ENCODE assay signal across 8 cellular contexts in genomic region chr17:78127240-78127887, GRCh38. TPM values are rescaled to one million over a fixed set of nuclear protein-coding genes. Genes with fewer than 3 reads are reported as not detected.
A peak's percentile ranks its signal among the peaks of the same experiment; 100 is the strongest.
DNase-seq lines count a peak whose midpoint lies in the region; ATAC-seq, FAIRE-seq and TF ChIP-seq lines count a peak whose summit lies in the region.

No MANE protein-coding gene starts in this region.

- H3K4me1 ChIP-seq in ES-I3 (ENCODE audit: insufficient read depth, low read length), result peaks cover 29% of the 10 kb centered on the region; the same call in 1 of the 2 replicates
- peaks cover 40% of the 10 kb centered on the region for H3K4me1 ChIP-seq in NT2/D1 (ENCODE audit: insufficient read depth, insufficient read length)
- H3K4me1 ChIP-seq in cardiac muscle cell (ENCODE audit: low read depth), result peaks cover 18% of the 10 kb centered on the region
- peaks cover 0 to 8% (median 8%) of the 10 kb centered on the region in 3 donors for H3K4me1 ChIP-seq in pancreas

- DNase-seq in NT2/D1 (ENCODE audit: low read depth, low spot score) (no peak), cardiac muscle cell (ENCODE audit: low read depth in 1 of 2, low spot score in 1 of 2) (peak; percentile 26 to 78), pancreas (peak in 5 of 6 donors; percentile 55 to 89 (median 69)), DMS153 (lab: John Stamatoyannopoulos, UW) (no peak), NCI-H524 treated with DMSO at 0.1 percent for 48 hours (lab: John Stamatoyannopoulos, UW) (no peak)
- peak; percentile 89 for DNase-seq in activated effector memory CD4-positive, alpha-beta T cell treated with anti-CD3 and anti-CD28 coated beads, Interleukin-2, amount 50 U/mL, for 16 hours

- peak overlapping the region; percentile 77 for H3K4me3 ChIP-seq in NT2/D1 (ENCODE audit: insufficient read length, low read depth)
- H3K4me3 ChIP-seq in cardiac muscle cell, result peak overlapping the region; percentile 78
- H3K4me3 ChIP-seq in pancreas, result peak overlapping the region; percentile 22 to 81 (median 56)

- H3K9ac ChIP-seq in ES-I3 (ENCODE audit: low read depth, low read length) (peak overlapping the region; percentile 96), NT2/D1 (ENCODE audit: insufficient read length, low read depth) (peak overlapping the region; percentile 87)

- 17 to 28% methylated on average over 25 of the region's 25 CpGs for WGBS in pancreas, 2 donors

- H3K9me3 ChIP-seq in ES-I3 (ENCODE audit: control insufficient read depth, insufficient read depth, low read length) (no peaks in the 10 kb centered on the region), NT2/D1 (ENCODE audit: insufficient read depth, low read length) (no peaks in the 10 kb centered on the region), cardiac muscle cell (ENCODE audit: low read depth) (no peaks in the 10 kb centered on the region), pancreas (no peaks in the 10 kb centered on the region)

- ATAC-seq in pancreas, result peak; percentile 13 to 45 (median 24)
- ATAC-seq in HG03378 (IDR thresholded peaks at IDR 0.05; ENCODE audit: unreplicated experiment), result no peak

- intact Hi-C loops in pancreas (cut with DNase I), result no loop called here

- H3K27me3 ChIP-seq in NT2/D1 (ENCODE audit: insufficient read depth, insufficient read length), result peaks cover 19% of the 10 kb centered on the region
- H3K27me3 ChIP-seq in cardiac muscle cell, result no peaks in the 10 kb centered on the region
- no peaks in the 10 kb centered on the region for H3K27me3 ChIP-seq in pancreas

- H3K27ac ChIP-seq in cardiac muscle cell (peak overlapping the region; percentile 88), pancreas (peak overlapping the region; percentile 46 to 77 (median 74))

- TF ChIP-seq CTCF in cardiac muscle cell (IDR thresholded peaks at IDR 0.05; ENCODE audit: low read depth, low read length) (no peak), pancreas (IDR thresholded peaks at IDR 0.05) (no peak)

- FAIRE-seq in pancreas (lab: Jason Lieb, UNC), result no peak

- H3K36me3 ChIP-seq in ES-I3 (ENCODE audit: insufficient read depth, low read length), result peaks cover 10% of the 10 kb centered on the region
- H3K36me3 ChIP-seq in NT2/D1 (ENCODE audit: insufficient read depth, insufficient read length, low read length), result peaks cover 40% of the 10 kb centered on the region
- H3K36me3 ChIP-seq in cardiac muscle cell, result peaks cover 14% of the 10 kb centered on the region
- peaks cover 0 to 8% (median 0%) of the 10 kb centered on the region in 3 donors for H3K36me3 ChIP-seq in pancreas

RNA-seq across cellular contexts. Expression of gene TMC6, which starts 1.2 kb away (rescaled TPM):
- total RNA-seq in cardiac muscle cell (83.0 and 144 TPM in 2 replicates), pancreas (10 to 100 TPM; 15.6 to 49.9 (median 21.7) TPM)
- polyA plus RNA-seq in cardiac muscle cell (85.4 and 128 TPM in 2 replicates), pancreas (10 to 100 TPM; 39.5 to 61.2 TPM)

RNA-seq across cellular contexts. Expression of gene TMC8, which starts 3.2 kb away (rescaled TPM):
- total RNA-seq in cardiac muscle cell, result 0.42 and 1.1 TPM in 2 replicates
- 1.8 and 3.1 TPM in 2 replicates for polyA plus RNA-seq in cardiac muscle cell
- total RNA-seq in pancreas, result 1 to 10 TPM in 5 of 6 donors, under 1 TPM in 1; 0.51 to 6.0 (median 2.2) TPM
- 1 to 10 TPM; 1.5 to 2.9 TPM for polyA plus RNA-seq in pancreas

RNA-seq across cellular contexts. Expression of gene C17orf99, which starts 18.8 kb away (rescaled TPM):
- not detected in 2 replicates for total RNA-seq in cardiac muscle cell
- not detected in 2 replicates for polyA plus RNA-seq in cardiac muscle cell
- not detected for total RNA-seq in pancreas
- polyA plus RNA-seq in pancreas, result not detected

RNA-seq across cellular contexts. Expression of gene SYNGR2, which starts 41.0 kb away (rescaled TPM):
- total RNA-seq in cardiac muscle cell, result 107 and 126 TPM in 2 replicates
- polyA plus RNA-seq in cardiac muscle cell, result 262 and 269 TPM in 2 replicates
- total RNA-seq in pancreas, result 10 to 100 TPM; 52.3 to 93.8 (median 83.8) TPM
- 10 to 100 TPM; 89.1 to 94.2 TPM for polyA plus RNA-seq in pancreas

RNA-seq across cellular contexts. Expression of gene TK1, which starts 59.5 kb away (rescaled TPM):
- 21.1 and 35.4 TPM in 2 replicates for total RNA-seq in cardiac muscle cell
- 40.8 and 57.5 TPM in 2 replicates for polyA plus RNA-seq in cardiac muscle cell
- total RNA-seq in pancreas, result 1 to 10 TPM; 1.3 to 4.2 (median 3.2) TPM
- polyA plus RNA-seq in pancreas, result 1 to 10 TPM; 1.2 to 2.2 TPM

Comparison
In these comparisons a context has a peak if more than half of its experiments do, and no peak if none do; other contexts are left out.
1. DNase-seq: peak in activated effector memory CD4-positive, alpha-beta T cell treated with anti-CD3 and anti-CD28 coated beads, Interleukin-2, amount 50 U/mL, for 16 hours (single experiment), cardiac muscle cell (2 of 2) and pancreas (5 of 6); none in NT2/D1 (single experiment), DMS153 (single experiment) and NCI-H524 treated with DMSO at 0.1 percent for 48 hours (single experiment).
2. Peak in every context shown above with its lines, with median percentiles within 50 percentile points of each other: H3K4me3 ChIP-seq.